Comparison of ENCODE assay signal across 28 cellular contexts in the genomic region with DNA sequence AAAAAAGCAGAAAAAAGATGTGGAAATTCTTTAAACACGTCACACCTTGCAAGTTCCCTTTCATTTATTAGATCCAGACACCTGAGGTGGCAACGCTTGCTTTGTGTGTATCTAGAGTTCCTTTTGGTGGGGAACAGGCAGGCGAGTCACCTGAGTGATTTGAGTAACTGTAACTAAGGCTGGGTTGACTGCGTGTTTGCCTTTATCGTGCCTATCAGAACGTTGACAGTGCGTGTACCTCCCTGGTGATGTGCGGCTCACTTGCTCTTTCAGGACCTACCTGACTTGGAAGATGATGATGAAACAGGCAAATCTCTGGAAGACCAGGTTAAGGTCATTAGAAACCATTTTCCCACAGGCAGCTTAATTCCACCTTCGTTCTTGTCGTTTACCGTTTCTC. TPM values are rescaled to one million over a fixed set of nuclear protein-coding genes. Genes with fewer than 3 reads are reported as not detected.
DNase-seq lines count a peak whose midpoint lies in the region; ATAC-seq, FAIRE-seq and TF ChIP-seq lines count a peak whose summit lies in the region.
"Had no signal": no experiment of that assay in that cellular context is flagged by ENCODE, and none has a peak within 500 bp of the region (broad histone marks: within the 10 kb centered on the region; RNA-seq: fewer than 3 reads in every experiment).

No MANE protein-coding gene starts in this region.

- H3K27me3 Mint-ChIP-seq in astrocyte (ENCODE audit: low read depth, unreplicated experiment), result peaks cover 8% of the 10 kb centered on the region
- peaks cover 21 to 25% of the 10 kb centered on the region in 2 donors for H3K27me3 Mint-ChIP-seq in effector memory CD8-positive, alpha-beta T cell

- H2BK120ac ChIP-seq in trophoblast cell (ENCODE audit: insufficient read depth, low read length, poor library complexity), result no peak overlapping the region

- no peak overlapping the region for H2BK5ac ChIP-seq in trophoblast cell (ENCODE audit: low read depth, low read length, poor library complexity)

- peaks cover 1 to 9% of the 10 kb centered on the region in 2 experiments; a peak in 2 of 5 replicates for H3K36me3 ChIP-seq in HepG2 (replicated peaks in 1 of 2; ENCODE audit: control insufficient read depth in 1 of 2, insufficient read depth in 2 of 2, low read length in 2 of 2)
- peaks cover 0 to 8% (median 0%) of the 10 kb centered on the region in 4 donors for H3K36me3 ChIP-seq in right lobe of liver
- H3K36me3 ChIP-seq in astrocyte (ENCODE audit: insufficient read depth, low read length), result no peaks in the 10 kb centered on the region
- peaks cover 14% of the 10 kb centered on the region in 2 experiments for H3K36me3 ChIP-seq in trophoblast cell (ENCODE audit: control insufficient read depth in 1 of 2, insufficient read depth in 2 of 2, low read length in 2 of 2)
- H3K36me3 ChIP-seq in uterus, result no peaks in the 10 kb centered on the region

- H3K18ac ChIP-seq in trophoblast cell (ENCODE audit: low read length), result no peak overlapping the region

- H3K36me3 Mint-ChIP-seq in astrocyte (ENCODE audit: low read depth, unreplicated experiment), result peaks cover 1% of the 10 kb centered on the region
- peaks cover 14% of the 10 kb centered on the region for H3K36me3 Mint-ChIP-seq in effector memory CD8-positive, alpha-beta T cell (ENCODE audit: insufficient read depth)

- H2AK5ac ChIP-seq in trophoblast cell (ENCODE audit: low read length), result no peak overlapping the region

- H3K9me3 ChIP-seq in HepG2 (ENCODE audit: low read length), result no peaks in the 10 kb centered on the region
- H3K9me3 ChIP-seq in right lobe of liver, result no peaks in the 10 kb centered on the region
- no peaks in the 10 kb centered on the region for H3K9me3 ChIP-seq in astrocyte (ENCODE audit: insufficient read depth, low read depth, low read length)
- no peaks in the 10 kb centered on the region for H3K9me3 ChIP-seq in trophoblast cell (ENCODE audit: insufficient read depth, low read depth, low read length)
- H3K9me3 ChIP-seq in uterus, result no peaks in the 10 kb centered on the region
- H3K9me3 ChIP-seq: BE2C; BLaER1 treated with 17β-estradiol and CSF1 and Interleukin-3, amounts not matched to agents 10 nM and 100 nM had no signal

- TF ChIP-seq CTCF in HepG2 (CRISPR knock-in tag; IDR thresholded peaks at IDR 0.05), result no peak
- no peak for TF ChIP-seq CTCF in right lobe of liver (IDR thresholded peaks at IDR 0.05)
- no peak for TF ChIP-seq CTCF in astrocyte (IDR thresholded peaks at IDR 0.05; ENCODE audit: insufficient read depth, low read depth, low read length)
- no peak for TF ChIP-seq CTCF in uterus (IDR thresholded peaks at IDR 0.05)

- POLR2A ChIA-PET in HepG2 (lab: Yijun Ruan, JAX), result no interaction called here

- peak overlapping the region; percentile 60 for H3K4me3 Mint-ChIP-seq in astrocyte (ENCODE audit: unreplicated experiment)
- H3K4me3 Mint-ChIP-seq in effector memory CD8-positive, alpha-beta T cell, result no peak overlapping the region
- H3K4me3 Mint-ChIP-seq: CD14-positive monocyte; CD4-positive, alpha-beta T cell; CD8-positive, alpha-beta memory T cell; GM23338; H9; HFFc6 had no signal

- no peak overlapping the region for H3K23ac ChIP-seq in trophoblast cell (ENCODE audit: low read length)

- no peak overlapping the region for H2AFZ ChIP-seq in HepG2 (ENCODE audit: low read length)
- no peak overlapping the region for H2AFZ ChIP-seq in astrocyte (ENCODE audit: low read depth, low read length)
- H2AFZ ChIP-seq in trophoblast cell (ENCODE audit: insufficient read depth, low read length, poor library complexity), result no peak overlapping the region
- H2AFZ ChIP-seq: GM23338 had no signal

- H3K79me1 ChIP-seq in trophoblast cell (ENCODE audit: low read length), result peaks cover 8% of the 10 kb centered on the region

- H2BK12ac ChIP-seq in trophoblast cell (ENCODE audit: low read length), result no peak overlapping the region

- no peak overlapping the region for H3K27ac Mint-ChIP-seq in astrocyte (ENCODE audit: unreplicated experiment)
- H3K27ac Mint-ChIP-seq in effector memory CD8-positive, alpha-beta T cell, result no peak overlapping the region
- H3K27ac Mint-ChIP-seq: CD4-positive, alpha-beta T cell; GM23338; H9; HFFc6 had no signal

- H3K4ac ChIP-seq in trophoblast cell (ENCODE audit: low read depth, low read length), result no peak overlapping the region

- H3K27ac ChIP-seq in HepG2 (ENCODE audit: extremely low read length, insufficient read depth, low read length) (no peak overlapping the region), right lobe of liver (no peak overlapping the region), astrocyte (ENCODE audit: low read depth, low read length) (no peak overlapping the region), trophoblast cell (ENCODE audit: low read depth, low read length) (no peak overlapping the region), uterus (no peak overlapping the region)
- H3K27ac ChIP-seq: 22Rv1; BLaER1 treated with 17β-estradiol and CSF1 and Interleukin-3, amounts not matched to agents 10 nM and 100 nM had no signal

- H4K20me1 ChIP-seq in HepG2 (ENCODE audit: insufficient read depth, low read length), result no peaks in the 10 kb centered on the region
- H4K20me1 ChIP-seq in astrocyte (ENCODE audit: insufficient read depth, low read length), result peaks cover 25% of the 10 kb centered on the region

- H3K27me3 ChIP-seq in HepG2 (ENCODE audit: control insufficient read depth in 1 of 2, insufficient read depth in 2 of 2, low read length in 2 of 2), result peaks cover 3 to 11% of the 10 kb centered on the region in 2 experiments; a peak in 4 of 5 replicates
- no peaks in the 10 kb centered on the region for H3K27me3 ChIP-seq in right lobe of liver
- no peaks in the 10 kb centered on the region for H3K27me3 ChIP-seq in astrocyte (ENCODE audit: insufficient read depth, low read length)
- no peaks in the 10 kb centered on the region for H3K27me3 ChIP-seq in trophoblast cell (ENCODE audit: insufficient read depth, low read length)
- H3K27me3 ChIP-seq in uterus, result no peaks in the 10 kb centered on the region
- H3K27me3 ChIP-seq: BLaER1 treated with 17β-estradiol and CSF1 and Interleukin-3, amounts not matched to agents 10 nM and 100 nM had no signal

- H3K4me1 ChIP-seq in HepG2 (ENCODE audit: insufficient read depth, low read length), result peaks cover 37% of the 10 kb centered on the region
- H3K4me1 ChIP-seq in right lobe of liver, result peaks cover 0 to 24% (median 12%) of the 10 kb centered on the region in 4 donors
- peaks cover 18% of the 10 kb centered on the region for H3K4me1 ChIP-seq in astrocyte (ENCODE audit: insufficient read depth, low read length)
- H3K4me1 ChIP-seq in trophoblast cell (ENCODE audit: control insufficient read depth in 1 of 2, insufficient read depth in 2 of 2, low read length in 2 of 2), result peaks cover 21 to 22% of the 10 kb centered on the region in 2 experiments
- H3K4me1 ChIP-seq in uterus, result peaks cover 0 to 15% of the 10 kb centered on the region in 2 donors

- H3K4me3 ChIP-seq in HepG2 (replicated peaks in 1 of 3; ENCODE audit: insufficient read depth in 1 of 3, low read depth in 2 of 3, low read length in 3 of 3), result no peak overlapping the region
- H3K4me3 ChIP-seq in right lobe of liver, result no peak overlapping the region
- H3K4me3 ChIP-seq in astrocyte (ENCODE audit: insufficient read depth, low read depth, low read length), result no peak overlapping the region
- H3K4me3 ChIP-seq in trophoblast cell (ENCODE audit: low read depth, low read length), result no peak overlapping the region
- no peak overlapping the region for H3K4me3 ChIP-seq in uterus
- H3K4me3 ChIP-seq: BLaER1 treated with 17β-estradiol and CSF1 and Interleukin-3, amounts not matched to agents 10 nM and 100 nM; GM12878; GM23338 had no signal

- H3K14ac ChIP-seq in trophoblast cell (ENCODE audit: low read length), result no peak overlapping the region

- FAIRE-seq in HepG2 (lab: Jason Lieb, UNC) (no peak), astrocyte (lab: Jason Lieb, UNC) (no peak)
- FAIRE-seq: A204.1, D721Med, GM12878, GM19239 had no signal

- no peak for TF ChIP-seq RAD21 in HepG2 (CRISPR knock-in tag; IDR thresholded peaks at IDR 0.05)

- CTCF ChIA-PET in HepG2 (lab: Yijun Ruan, JAX; ENCODE audit: low intra/inter-chr PET ratio, low total read pairs), result interaction anchor here (1.2 to 2.1 kb wide), 3 partner anchors 30 to 90 kb away, joined by 3 to 23 read pairs (median 6); partner anchors contain the start of genes DNAAF1 and HSDL1

- 22% methylated on average over 11 of the region's 11 CpGs for WGBS in HepG2 (ENCODE audit: low lambda C conversion rate)
- WGBS in right lobe of liver (ENCODE audit: insufficient coverage, low coverage, low lambda C conversion rate, missing lambda C conversion rate), result 70% methylated on average over 10 of the region's 11 CpGs
- no CpG with 5 or more reads among the region's 11 CpGs for WGBS in trophoblast cell (ENCODE audit: extremely low coverage, insufficient coverage, insufficient read length)

- H4K91ac ChIP-seq in trophoblast cell (ENCODE audit: low read depth, low read length), result no peak overlapping the region

- BruUV-seq in HepG2 (replicated peaks; lab: Mats Ljungman, UMichigan), result no TSS peak

- no peak for ATAC-seq in HepG2
- ATAC-seq in right lobe of liver, result no peak
- no peak for ATAC-seq in GM21390 (IDR thresholded peaks at IDR 0.05; ENCODE audit: unreplicated experiment)
- no peak for ATAC-seq in effector memory CD8-positive, alpha-beta T cell (replicated peaks)
- ATAC-seq: GM23338 had no signal

- H4K12ac ChIP-seq in trophoblast cell (ENCODE audit: low read depth, low read length), result no peak overlapping the region

- H3K79me2 ChIP-seq in HepG2 (ENCODE audit: insufficient read depth, low read length), result no peaks in the 10 kb centered on the region
- no peaks in the 10 kb centered on the region for H3K79me2 ChIP-seq in astrocyte (ENCODE audit: insufficient read depth, low read length)
- peaks cover 4% of the 10 kb centered on the region for H3K79me2 ChIP-seq in trophoblast cell (ENCODE audit: control insufficient read depth, insufficient read depth, low read length, poor library complexity)

- DNase-seq in HepG2 (ENCODE audit: low spot score) (no peak), right lobe of liver (no peak), astrocyte (ENCODE audit: low read depth) (no peak), trophoblast cell (no peak), cardiac septum (ENCODE audit: low spot score) (no peak), uterus (no peak)
- no peak for DNase-seq in effector memory CD8-positive, alpha-beta T cell
- DNase-seq: AML-193; BE2C; CD4-positive, alpha-beta T cell; CD8-positive, alpha-beta memory T cell; DMS 273 treated with DMSO at 0.1 percent for 48 hours; DMS79; EL; GDM1; H9; HFFc6 had no signal

- H3K9me3 Mint-ChIP-seq in astrocyte (ENCODE audit: unreplicated experiment), result no peaks in the 10 kb centered on the region
- no peaks in the 10 kb centered on the region for H3K9me3 Mint-ChIP-seq in effector memory CD8-positive, alpha-beta T cell
- H3K9me3 Mint-ChIP-seq: CD4-positive, alpha-beta T cell; CD8-positive, alpha-beta memory T cell; GM23338; H9; HFFc6 had no signal

- H4K8ac ChIP-seq in trophoblast cell (ENCODE audit: low read depth, low read length), result no peak overlapping the region

- in situ Hi-C loops in HepG2 (cut with HindIII; ENCODE audit: extremely low pct_ligation_motif_present, low pct_unique_long_range_greater_than_20kb), result no loop called here

- H3K4me1 Mint-ChIP-seq in astrocyte (ENCODE audit: low read depth, unreplicated experiment), result peaks cover 34% of the 10 kb centered on the region
- peaks cover 5 to 6% of the 10 kb centered on the region in 2 donors for H3K4me1 Mint-ChIP-seq in effector memory CD8-positive, alpha-beta T cell (ENCODE audit: low read depth in 2 of 2)
- H3K4me1 Mint-ChIP-seq: GM23338 had no signal

- H3K9ac ChIP-seq in HepG2 (ENCODE audit: insufficient read depth, low read depth, low read length) (no peak overlapping the region), astrocyte (ENCODE audit: low read length) (no peak overlapping the region), trophoblast cell (ENCODE audit: low read length) (peak overlapping the region; percentile 23)
- H3K9ac ChIP-seq: BLaER1 treated with 17β-estradiol and CSF1 and Interleukin-3, amounts not matched to agents 10 nM and 100 nM had no signal

- TF ChIP-seq EP300 in HepG2 (IDR thresholded peaks at IDR 0.05; ENCODE audit: low read depth in 2 of 2, low read length in 2 of 2) (no peak), HepG2 (CRISPR knock-in tag; IDR thresholded peaks at IDR 0.05; ENCODE audit: borderline replicate concordance) (no peak)

- H3K4me2 ChIP-seq in HepG2 (ENCODE audit: low read depth, low read length) (peak overlapping the region; percentile 28), astrocyte (ENCODE audit: low read length) (no peak overlapping the region), trophoblast cell (ENCODE audit: low read length) (no peak overlapping the region)
- H3K4me2 ChIP-seq: GM23338 had no signal

- no peak for TF ChIP-seq POLR2A in HepG2 (IDR thresholded peaks at IDR 0.05; ENCODE audit: insufficient read depth in 1 of 2, low read depth in 2 of 2, low read length in 2 of 2)
- no peak for TF ChIP-seq POLR2A in right lobe of liver (IDR thresholded peaks at IDR 0.05)
- no peak for TF ChIP-seq POLR2A in uterus (IDR thresholded peaks at IDR 0.05)

- intact Hi-C loops in HepG2 (cut with micrococcal nuclease; ENCODE audit: unreplicated experiment), result loop anchor here (2.0 kb wide), 1 partner anchor 30 kb away; the partner anchor contains the start of genes DNAAF1 and HSDL1
- intact Hi-C loops in right lobe of liver (cut with DNase I), result no loop called here
- intact Hi-C loops in cardiac septum (cut with DNase I), result no loop called here
- intact Hi-C loops in uterus (cut with DNase I; ENCODE audit: low total_unique reads), result no loop called here

RNA-seq across cellular contexts. Expression of gene TAF1C, which starts 12.5 kb away (rescaled TPM):
- total RNA-seq in HepG2 (2016; rRNA removed; fragmentation: Illumina TruSeq; extraction: Trizol) (8.3 and 15.6 TPM in 2 replicates), right lobe of liver (10 to 100 TPM; 11.0 to 28.3 (median 19.3) TPM), astrocyte (30.4 and 34.1 TPM in 2 replicates), cardiac septum (20.9 TPM), uterus (100 to 1,000 TPM in 2 of 4 donors, 10 to 100 TPM in 2; 36.7 to 210 (median 76.3) TPM)
- 9.0 and 11.9 TPM in 2 replicates for total RNA-seq in HepG2 (2016; cell fraction: cytosol; rRNA removed; fragmentation: Illumina TruSeq; extraction: Trizol; ENCODE audit: low read depth)
- 5.7 and 17.7 TPM in 2 replicates for total RNA-seq in HepG2 (2016; cell fraction: insoluble cytoplasmic fraction; rRNA removed; fragmentation: Illumina TruSeq; extraction: Trizol)
- 9.2 and 10.3 TPM in 2 replicates for total RNA-seq in HepG2 (2016; cell fraction: membrane; rRNA removed; fragmentation: Illumina TruSeq; extraction: Trizol)
- 33.5 and 39.8 TPM in 2 replicates for total RNA-seq in HepG2 (2016; cell fraction: nucleus; rRNA removed; fragmentation: Illumina TruSeq; extraction: Trizol)
- polyA plus RNA-seq in HepG2 (2011; rRNA removed), result 20.8 and 25.2 TPM in 2 replicates
- 6.5 and 8.8 TPM in 2 replicates for polyA plus RNA-seq in HepG2 (2011; cell fraction: cytosol; rRNA removed)
- polyA plus RNA-seq in HepG2 (2011; cell fraction: nucleus; rRNA removed), result 318 and 424 TPM in 2 replicates
- 24.5 and 34.3 TPM in 2 replicates for polyA plus RNA-seq in HepG2 (2012)
- 1.1 and 1.7 TPM in 2 replicates for polyA plus RNA-seq in HepG2 (2016; cell fraction: cytosol; fragmentation: Illumina TruSeq; extraction: Trizol; ENCODE audit: low read depth)
- 9.1 and 13.0 TPM in 2 replicates for polyA plus RNA-seq in HepG2 (2016; cell fraction: insoluble cytoplasmic fraction; fragmentation: Illumina TruSeq; extraction: Trizol; ENCODE audit: low read depth)
- polyA plus RNA-seq in HepG2 (2016; cell fraction: membrane; fragmentation: Illumina TruSeq; extraction: Trizol; ENCODE audit: low read depth), result 1.9 and 2.6 TPM in 2 replicates
- polyA plus RNA-seq in HepG2 (2016; cell fraction: nucleus; fragmentation: Illumina TruSeq; extraction: Trizol; ENCODE audit: insufficient read depth, low read depth), result 119 and 132 TPM in 2 replicates
- polyA minus RNA-seq in HepG2 (2011; rRNA and poly(A)+ RNA removed; ENCODE audit: low replicate concordance), result 40.8 and 57.1 TPM in 2 replicates
- 4.0 and 5.1 TPM in 2 replicates for polyA minus RNA-seq in HepG2 (2011; cell fraction: cytosol; rRNA and poly(A)+ RNA removed)
- polyA minus RNA-seq in HepG2 (2011; cell fraction: nucleus; rRNA and poly(A)+ RNA removed), result 62.5 and 75.1 TPM in 2 replicates
- 34.5 and 38.5 TPM in 2 replicates for polyA plus RNA-seq in trophoblast cell (2013)

RNA-seq across cellular contexts. Expression of gene ADAD2, which starts 16.6 kb away (rescaled TPM):
- not detected in 2 replicates for total RNA-seq in HepG2 (2016; rRNA removed; fragmentation: Illumina TruSeq; extraction: Trizol)
- not detected in 2 replicates for total RNA-seq in HepG2 (2016; cell fraction: cytosol; rRNA removed; fragmentation: Illumina TruSeq; extraction: Trizol; ENCODE audit: low read depth)
- not detected in 2 replicates for total RNA-seq in HepG2 (2016; cell fraction: insoluble cytoplasmic fraction; rRNA removed; fragmentation: Illumina TruSeq; extraction: Trizol)
- total RNA-seq in HepG2 (2016; cell fraction: membrane; rRNA removed; fragmentation: Illumina TruSeq; extraction: Trizol), result not detected in 2 replicates
- not detected in 2 replicates for total RNA-seq in HepG2 (2016; cell fraction: nucleus; rRNA removed; fragmentation: Illumina TruSeq; extraction: Trizol)
- not detected in 2 replicates for polyA plus RNA-seq in HepG2 (2011; rRNA removed)
- 0.03 TPM in 1 of 2 replicates, not detected in the other for polyA plus RNA-seq in HepG2 (2011; cell fraction: cytosol; rRNA removed)
- not detected in 2 replicates for polyA plus RNA-seq in HepG2 (2011; cell fraction: nucleus; rRNA removed)
- polyA plus RNA-seq in HepG2 (2012), result not detected in 2 replicates
- polyA plus RNA-seq in HepG2 (2016; cell fraction: cytosol; fragmentation: Illumina TruSeq; extraction: Trizol; ENCODE audit: low read depth), result not detected in 2 replicates
- polyA plus RNA-seq in HepG2 (2016; cell fraction: insoluble cytoplasmic fraction; fragmentation: Illumina TruSeq; extraction: Trizol; ENCODE audit: low read depth), result not detected in 2 replicates
- not detected in 2 replicates for polyA plus RNA-seq in HepG2 (2016; cell fraction: membrane; fragmentation: Illumina TruSeq; extraction: Trizol; ENCODE audit: low read depth)
- not detected in 2 replicates for polyA plus RNA-seq in HepG2 (2016; cell fraction: nucleus; fragmentation: Illumina TruSeq; extraction: Trizol; ENCODE audit: insufficient read depth, low read depth)
- not detected in 2 replicates for polyA minus RNA-seq in HepG2 (2011; rRNA and poly(A)+ RNA removed; ENCODE audit: low replicate concordance)
- not detected in 2 replicates for polyA minus RNA-seq in HepG2 (2011; cell fraction: cytosol; rRNA and poly(A)+ RNA removed)
- not detected in 2 replicates for polyA minus RNA-seq in HepG2 (2011; cell fraction: nucleus; rRNA and poly(A)+ RNA removed)
- 1 to 10 TPM in 1 of 6 experiments, under 1 TPM in 1, not detected in 4; 0.87 to 1.0 TPM for total RNA-seq in right lobe of liver
- not detected in 2 replicates for total RNA-seq in astrocyte
- not detected in 2 replicates for polyA plus RNA-seq in trophoblast cell (2013)
- 0.24 TPM for total RNA-seq in cardiac septum
- 1 to 10 TPM in 1 of 4 donors, under 1 TPM in 2, not detected in 1; 0.21 to 1.0 (median 0.88) TPM for total RNA-seq in uterus
- total RNA-seq: H4, HFFc6 had no signal
- polyA plus RNA-seq: AG04450; CD14-positive monocyte; CD8-positive, alpha-beta memory T cell had no signal

RNA-seq across cellular contexts. Expression of gene DNAAF1, which starts 29.3 kb away (rescaled TPM):
- total RNA-seq in HepG2 (2016; rRNA removed; fragmentation: Illumina TruSeq; extraction: Trizol) (0.04 TPM in 1 of 2 replicates, not detected in the other), right lobe of liver (1 to 10 TPM in 3 of 6 experiments, under 1 TPM in 1, not detected in 2; 0.37 to 5.6 (median 2.1) TPM), astrocyte (0.30 and 0.38 TPM in 2 replicates), cardiac septum (not detected), uterus (1 to 10 TPM in 3 of 4 donors, under 1 TPM in 1; 0.77 to 8.2 (median 2.7) TPM)
- not detected in 2 replicates for total RNA-seq in HepG2 (2016; cell fraction: cytosol; rRNA removed; fragmentation: Illumina TruSeq; extraction: Trizol; ENCODE audit: low read depth)
- 0.09 TPM in 1 of 2 replicates, not detected in the other for total RNA-seq in HepG2 (2016; cell fraction: insoluble cytoplasmic fraction; rRNA removed; fragmentation: Illumina TruSeq; extraction: Trizol)
- total RNA-seq in HepG2 (2016; cell fraction: membrane; rRNA removed; fragmentation: Illumina TruSeq; extraction: Trizol), result 0.21 and 0.28 TPM in 2 replicates
- total RNA-seq in HepG2 (2016; cell fraction: nucleus; rRNA removed; fragmentation: Illumina TruSeq; extraction: Trizol), result 0.22 and 0.25 TPM in 2 replicates
- 0.07 TPM in 1 of 2 replicates, not detected in the other for polyA plus RNA-seq in HepG2 (2011; rRNA removed)
- not detected in 2 replicates for polyA plus RNA-seq in HepG2 (2011; cell fraction: cytosol; rRNA removed)
- polyA plus RNA-seq in HepG2 (2011; cell fraction: nucleus; rRNA removed), result 0.10 and 0.48 TPM in 2 replicates
- polyA plus RNA-seq in HepG2 (2012), result 0.09 TPM in 1 of 2 replicates, not detected in the other
- polyA plus RNA-seq in HepG2 (2016; cell fraction: cytosol; fragmentation: Illumina TruSeq; extraction: Trizol; ENCODE audit: low read depth), result not detected in 2 replicates
- polyA plus RNA-seq in HepG2 (2016; cell fraction: insoluble cytoplasmic fraction; fragmentation: Illumina TruSeq; extraction: Trizol; ENCODE audit: low read depth), result not detected in 2 replicates
- polyA plus RNA-seq in HepG2 (2016; cell fraction: membrane; fragmentation: Illumina TruSeq; extraction: Trizol; ENCODE audit: low read depth), result not detected in 2 replicates
- 0.35 and 0.44 TPM in 2 replicates for polyA plus RNA-seq in HepG2 (2016; cell fraction: nucleus; fragmentation: Illumina TruSeq; extraction: Trizol; ENCODE audit: insufficient read depth, low read depth)
- 0.37 TPM in 1 of 2 replicates, not detected in the other for polyA minus RNA-seq in HepG2 (2011; rRNA and poly(A)+ RNA removed; ENCODE audit: low replicate concordance)
- not detected in 2 replicates for polyA minus RNA-seq in HepG2 (2011; cell fraction: cytosol; rRNA and poly(A)+ RNA removed)
- 0.37 TPM in 1 of 2 replicates, not detected in the other for polyA minus RNA-seq in HepG2 (2011; cell fraction: nucleus; rRNA and poly(A)+ RNA removed)
- polyA plus RNA-seq in trophoblast cell (2013), result 0.07 and 0.10 TPM in 2 replicates
- total RNA-seq: CD4-positive, alpha-beta T cell; GM12878; H9; HFFc6 had no signal
- polyA plus RNA-seq: AG04450 had no signal

RNA-seq across cellular contexts. Expression of gene HSDL1, which starts 29.4 kb away (rescaled TPM):
- total RNA-seq in HepG2 (2016; rRNA removed; fragmentation: Illumina TruSeq; extraction: Trizol) (41.0 and 49.7 TPM in 2 replicates), right lobe of liver (1 to 10 TPM; 4.3 to 8.1 (median 6.2) TPM), astrocyte (26.5 and 29.2 TPM in 2 replicates), cardiac septum (17.4 TPM), uterus (10 to 100 TPM; 10.5 to 46.4 (median 22.3) TPM)
- 7.8 and 9.0 TPM in 2 replicates for total RNA-seq in HepG2 (2016; cell fraction: cytosol; rRNA removed; fragmentation: Illumina TruSeq; extraction: Trizol; ENCODE audit: low read depth)
- 44.0 and 52.4 TPM in 2 replicates for total RNA-seq in HepG2 (2016; cell fraction: insoluble cytoplasmic fraction; rRNA removed; fragmentation: Illumina TruSeq; extraction: Trizol)
- total RNA-seq in HepG2 (2016; cell fraction: membrane; rRNA removed; fragmentation: Illumina TruSeq; extraction: Trizol), result 24.0 and 24.1 TPM in 2 replicates
- total RNA-seq in HepG2 (2016; cell fraction: nucleus; rRNA removed; fragmentation: Illumina TruSeq; extraction: Trizol), result 44.3 and 51.5 TPM in 2 replicates
- polyA plus RNA-seq in HepG2 (2011; rRNA removed), result 38.5 and 49.2 TPM in 2 replicates
- 16.7 and 25.9 TPM in 2 replicates for polyA plus RNA-seq in HepG2 (2011; cell fraction: cytosol; rRNA removed)
- polyA plus RNA-seq in HepG2 (2011; cell fraction: nucleus; rRNA removed), result 63.7 and 74.4 TPM in 2 replicates
- polyA plus RNA-seq in HepG2 (2012), result 37.4 and 44.3 TPM in 2 replicates
- polyA plus RNA-seq in HepG2 (2016; cell fraction: cytosol; fragmentation: Illumina TruSeq; extraction: Trizol; ENCODE audit: low read depth), result 4.0 and 5.2 TPM in 2 replicates
- polyA plus RNA-seq in HepG2 (2016; cell fraction: insoluble cytoplasmic fraction; fragmentation: Illumina TruSeq; extraction: Trizol; ENCODE audit: low read depth), result 31.8 and 35.8 TPM in 2 replicates
- 9.4 and 9.5 TPM in 2 replicates for polyA plus RNA-seq in HepG2 (2016; cell fraction: membrane; fragmentation: Illumina TruSeq; extraction: Trizol; ENCODE audit: low read depth)
- 82.3 and 86.1 TPM in 2 replicates for polyA plus RNA-seq in HepG2 (2016; cell fraction: nucleus; fragmentation: Illumina TruSeq; extraction: Trizol; ENCODE audit: insufficient read depth, low read depth)
- polyA minus RNA-seq in HepG2 (2011; rRNA and poly(A)+ RNA removed; ENCODE audit: low replicate concordance), result 16.9 and 31.3 TPM in 2 replicates
- polyA minus RNA-seq in HepG2 (2011; cell fraction: cytosol; rRNA and poly(A)+ RNA removed), result 17.4 and 22.4 TPM in 2 replicates
- polyA minus RNA-seq in HepG2 (2011; cell fraction: nucleus; rRNA and poly(A)+ RNA removed), result 37.8 and 49.3 TPM in 2 replicates
- 17.6 and 19.2 TPM in 2 replicates for polyA plus RNA-seq in trophoblast cell (2013)

RNA-seq across cellular contexts. Expression of gene MBTPS1, which starts 57.7 kb away (rescaled TPM):
- total RNA-seq in HepG2 (2016; rRNA removed; fragmentation: Illumina TruSeq; extraction: Trizol) (42.0 and 56.7 TPM in 2 replicates), right lobe of liver (10 to 100 TPM; 34.5 to 45.6 (median 40.1) TPM), astrocyte (85.9 and 88.2 TPM in 2 replicates), cardiac septum (53.2 TPM), uterus (100 to 1,000 TPM in 3 of 4 donors, 10 to 100 TPM in 1; 63.0 to 162 (median 112) TPM)
- 14.4 and 16.1 TPM in 2 replicates for total RNA-seq in HepG2 (2016; cell fraction: cytosol; rRNA removed; fragmentation: Illumina TruSeq; extraction: Trizol; ENCODE audit: low read depth)
- total RNA-seq in HepG2 (2016; cell fraction: insoluble cytoplasmic fraction; rRNA removed; fragmentation: Illumina TruSeq; extraction: Trizol), result 36.6 and 55.6 TPM in 2 replicates
- total RNA-seq in HepG2 (2016; cell fraction: membrane; rRNA removed; fragmentation: Illumina TruSeq; extraction: Trizol), result 45.4 and 47.4 TPM in 2 replicates
- 69.1 and 74.7 TPM in 2 replicates for total RNA-seq in HepG2 (2016; cell fraction: nucleus; rRNA removed; fragmentation: Illumina TruSeq; extraction: Trizol)
- polyA plus RNA-seq in HepG2 (2011; rRNA removed), result 83.4 and 91.3 TPM in 2 replicates
- polyA plus RNA-seq in HepG2 (2011; cell fraction: cytosol; rRNA removed), result 67.3 and 71.7 TPM in 2 replicates
- 131 and 133 TPM in 2 replicates for polyA plus RNA-seq in HepG2 (2011; cell fraction: nucleus; rRNA removed)
- polyA plus RNA-seq in HepG2 (2012), result 62.6 and 69.2 TPM in 2 replicates
- polyA plus RNA-seq in HepG2 (2016; cell fraction: cytosol; fragmentation: Illumina TruSeq; extraction: Trizol; ENCODE audit: low read depth), result 8.3 TPM in 2 replicates
- polyA plus RNA-seq in HepG2 (2016; cell fraction: insoluble cytoplasmic fraction; fragmentation: Illumina TruSeq; extraction: Trizol; ENCODE audit: low read depth), result 38.4 and 45.1 TPM in 2 replicates
- polyA plus RNA-seq in HepG2 (2016; cell fraction: membrane; fragmentation: Illumina TruSeq; extraction: Trizol; ENCODE audit: low read depth), result 28.8 and 29.8 TPM in 2 replicates
- 102 and 104 TPM in 2 replicates for polyA plus RNA-seq in HepG2 (2016; cell fraction: nucleus; fragmentation: Illumina TruSeq; extraction: Trizol; ENCODE audit: insufficient read depth, low read depth)
- 115 TPM in 2 replicates for polyA minus RNA-seq in HepG2 (2011; rRNA and poly(A)+ RNA removed; ENCODE audit: low replicate concordance)
- polyA minus RNA-seq in HepG2 (2011; cell fraction: cytosol; rRNA and poly(A)+ RNA removed), result 74.7 and 82.8 TPM in 2 replicates
- polyA minus RNA-seq in HepG2 (2011; cell fraction: nucleus; rRNA and poly(A)+ RNA removed), result 177 and 179 TPM in 2 replicates
- polyA plus RNA-seq in trophoblast cell (2013), result 57.3 and 58.4 TPM in 2 replicates
